Comparison of ENCODE assay signal across 1 cellular context in the genomic region with DNA sequence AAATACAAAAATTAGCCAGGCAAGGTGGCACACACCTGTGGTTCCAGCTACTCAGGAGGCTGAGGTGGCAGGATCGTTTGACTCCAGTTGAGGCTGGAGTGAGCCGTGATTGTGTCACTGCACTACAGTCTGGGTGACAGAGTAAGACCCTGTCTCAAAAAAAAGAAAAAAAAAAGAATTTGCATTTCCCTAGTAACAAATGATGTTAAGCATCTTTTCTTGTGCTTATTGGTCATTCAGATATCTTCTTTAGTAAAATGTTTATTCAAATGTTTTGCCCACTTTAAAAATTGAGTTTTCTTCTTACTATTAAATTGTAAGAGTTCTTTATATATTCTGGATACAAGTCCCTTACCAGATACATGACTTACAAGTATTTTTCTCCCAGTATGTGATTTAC.
A peak's percentile ranks its signal among the peaks of the same experiment; 100 is the strongest.
TF ChIP-seq lines count a peak whose summit lies in the region.

No MANE protein-coding gene starts in this region.

TF ChIP-seq in GM12878, 131 proteins besides CTCF, POLR2A, EP300 and RAD21:
- TF ChIP-seq RCOR1 (conservative IDR thresholded peaks at IDR 0.05; ENCODE audit: low read depth, low read length), result no peak
- TF ChIP-seq CREB1 (IDR thresholded peaks at IDR 0.05; ENCODE audit: low read depth), result peak; percentile 80
- TF ChIP-seq CREM (IDR thresholded peaks at IDR 0.05; ENCODE audit: low read depth), result peak; percentile 30; the same call in 1 of the 2 replicates
- TF ChIP-seq ZNF384 (IDR thresholded peaks at IDR 0.05; ENCODE audit: borderline replicate concordance, low read depth, low read length), result 0 out of 2 replicates have a peak, but pooled peaks have one; percentile 41
- TF ChIP-seq, protein P1, sequence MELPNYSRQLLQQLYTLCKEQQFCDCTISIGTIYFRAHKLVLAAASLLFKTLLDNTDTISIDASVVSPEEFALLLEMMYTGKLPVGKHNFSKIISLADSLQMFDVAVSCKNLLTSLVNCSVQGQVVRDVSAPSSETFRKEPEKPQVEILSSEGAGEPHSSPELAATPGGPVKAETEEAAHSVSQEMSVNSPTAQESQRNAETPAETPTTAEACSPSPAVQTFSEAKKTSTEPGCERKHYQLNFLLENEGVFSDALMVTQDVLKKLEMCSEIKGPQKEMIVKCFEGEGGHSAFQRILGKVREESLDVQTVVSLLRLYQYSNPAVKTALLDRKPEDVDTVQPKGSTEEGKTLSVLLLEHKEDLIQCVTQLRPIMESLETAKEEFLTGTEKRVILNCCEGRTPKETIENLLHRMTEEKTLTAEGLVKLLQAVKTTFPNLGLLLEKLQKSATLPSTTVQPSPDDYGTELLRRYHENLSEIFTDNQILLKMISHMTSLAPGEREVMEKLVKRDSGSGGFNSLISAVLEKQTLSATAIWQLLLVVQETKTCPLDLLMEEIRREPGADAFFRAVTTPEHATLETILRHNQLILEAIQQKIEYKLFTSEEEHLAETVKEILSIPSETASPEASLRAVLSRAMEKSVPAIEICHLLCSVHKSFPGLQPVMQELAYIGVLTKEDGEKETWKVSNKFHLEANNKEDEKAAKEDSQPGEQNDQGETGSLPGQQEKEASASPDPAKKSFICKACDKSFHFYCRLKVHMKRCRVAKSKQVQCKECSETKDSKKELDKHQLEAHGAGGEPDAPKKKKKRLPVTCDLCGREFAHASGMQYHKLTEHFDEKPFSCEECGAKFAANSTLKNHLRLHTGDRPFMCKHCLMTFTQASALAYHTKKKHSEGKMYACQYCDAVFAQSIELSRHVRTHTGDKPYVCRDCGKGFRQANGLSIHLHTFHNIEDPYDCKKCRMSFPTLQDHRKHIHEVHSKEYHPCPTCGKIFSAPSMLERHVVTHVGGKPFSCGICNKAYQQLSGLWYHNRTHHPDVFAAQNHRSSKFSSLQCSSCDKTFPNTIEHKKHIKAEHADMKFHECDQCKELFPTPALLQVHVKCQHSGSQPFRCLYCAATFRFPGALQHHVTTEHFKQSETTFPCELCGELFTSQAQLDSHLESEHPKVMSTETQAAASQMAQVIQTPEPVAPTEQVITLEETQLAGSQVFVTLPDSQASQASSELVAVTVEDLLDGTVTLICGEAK (IDR thresholded peaks at IDR 0.05; ENCODE audit: borderline replicate concordance), result no peak
- peak; percentile 91 for TF ChIP-seq RFX5 (IDR thresholded peaks at IDR 0.05; ENCODE audit: low read depth, low read length)
